ENCODE assay signal across 1 cellular context in the genomic region with DNA sequence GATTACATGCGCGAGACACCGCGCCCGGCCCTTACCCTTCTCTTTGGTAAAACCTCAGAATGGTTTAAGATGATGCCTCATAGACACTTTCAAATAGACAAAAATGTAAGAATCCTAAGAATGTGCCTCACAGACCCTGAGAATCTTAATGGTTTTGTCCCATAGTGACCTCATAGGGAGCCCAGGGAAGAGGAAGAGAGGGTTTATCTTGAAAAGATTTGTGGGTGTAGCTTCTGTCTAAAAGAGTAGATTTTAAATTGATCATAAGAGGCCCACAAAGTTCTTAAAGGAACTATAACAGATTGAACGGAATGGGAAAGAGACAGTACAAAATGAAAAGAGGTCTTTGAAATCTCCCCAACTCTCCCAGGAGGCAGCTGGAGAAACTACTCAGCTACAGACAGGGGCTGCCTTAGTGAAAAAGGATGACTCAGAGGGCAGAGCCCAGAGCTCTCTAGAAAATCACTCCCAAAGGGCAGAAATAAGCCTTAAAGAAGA.
TF ChIP-seq lines count a peak whose summit lies in the region.

No MANE protein-coding gene starts in this region.

TF ChIP-seq in H1, 55 proteins besides CTCF, POLR2A, EP300 and RAD21:
- TF ChIP-seq RNF2 (IDR thresholded peaks at IDR 0.05; ENCODE audit: borderline replicate concordance, low read depth, low read length, missing control alignments, poor library complexity, severe bottlenecking) (no peak), JUND (IDR thresholded peaks at IDR 0.05; ENCODE audit: low read length) (0 out of 2 replicates have a peak, but pooled peaks have one; percentile 31), BCL11A (IDR thresholded peaks at IDR 0.05; ENCODE audit: low read depth in 2 of 2, low read length in 2 of 2) (no peak), CHD2 (IDR thresholded peaks at IDR 0.05; ENCODE audit: low read length) (no peak)
- TF ChIP-seq, protein P1, sequence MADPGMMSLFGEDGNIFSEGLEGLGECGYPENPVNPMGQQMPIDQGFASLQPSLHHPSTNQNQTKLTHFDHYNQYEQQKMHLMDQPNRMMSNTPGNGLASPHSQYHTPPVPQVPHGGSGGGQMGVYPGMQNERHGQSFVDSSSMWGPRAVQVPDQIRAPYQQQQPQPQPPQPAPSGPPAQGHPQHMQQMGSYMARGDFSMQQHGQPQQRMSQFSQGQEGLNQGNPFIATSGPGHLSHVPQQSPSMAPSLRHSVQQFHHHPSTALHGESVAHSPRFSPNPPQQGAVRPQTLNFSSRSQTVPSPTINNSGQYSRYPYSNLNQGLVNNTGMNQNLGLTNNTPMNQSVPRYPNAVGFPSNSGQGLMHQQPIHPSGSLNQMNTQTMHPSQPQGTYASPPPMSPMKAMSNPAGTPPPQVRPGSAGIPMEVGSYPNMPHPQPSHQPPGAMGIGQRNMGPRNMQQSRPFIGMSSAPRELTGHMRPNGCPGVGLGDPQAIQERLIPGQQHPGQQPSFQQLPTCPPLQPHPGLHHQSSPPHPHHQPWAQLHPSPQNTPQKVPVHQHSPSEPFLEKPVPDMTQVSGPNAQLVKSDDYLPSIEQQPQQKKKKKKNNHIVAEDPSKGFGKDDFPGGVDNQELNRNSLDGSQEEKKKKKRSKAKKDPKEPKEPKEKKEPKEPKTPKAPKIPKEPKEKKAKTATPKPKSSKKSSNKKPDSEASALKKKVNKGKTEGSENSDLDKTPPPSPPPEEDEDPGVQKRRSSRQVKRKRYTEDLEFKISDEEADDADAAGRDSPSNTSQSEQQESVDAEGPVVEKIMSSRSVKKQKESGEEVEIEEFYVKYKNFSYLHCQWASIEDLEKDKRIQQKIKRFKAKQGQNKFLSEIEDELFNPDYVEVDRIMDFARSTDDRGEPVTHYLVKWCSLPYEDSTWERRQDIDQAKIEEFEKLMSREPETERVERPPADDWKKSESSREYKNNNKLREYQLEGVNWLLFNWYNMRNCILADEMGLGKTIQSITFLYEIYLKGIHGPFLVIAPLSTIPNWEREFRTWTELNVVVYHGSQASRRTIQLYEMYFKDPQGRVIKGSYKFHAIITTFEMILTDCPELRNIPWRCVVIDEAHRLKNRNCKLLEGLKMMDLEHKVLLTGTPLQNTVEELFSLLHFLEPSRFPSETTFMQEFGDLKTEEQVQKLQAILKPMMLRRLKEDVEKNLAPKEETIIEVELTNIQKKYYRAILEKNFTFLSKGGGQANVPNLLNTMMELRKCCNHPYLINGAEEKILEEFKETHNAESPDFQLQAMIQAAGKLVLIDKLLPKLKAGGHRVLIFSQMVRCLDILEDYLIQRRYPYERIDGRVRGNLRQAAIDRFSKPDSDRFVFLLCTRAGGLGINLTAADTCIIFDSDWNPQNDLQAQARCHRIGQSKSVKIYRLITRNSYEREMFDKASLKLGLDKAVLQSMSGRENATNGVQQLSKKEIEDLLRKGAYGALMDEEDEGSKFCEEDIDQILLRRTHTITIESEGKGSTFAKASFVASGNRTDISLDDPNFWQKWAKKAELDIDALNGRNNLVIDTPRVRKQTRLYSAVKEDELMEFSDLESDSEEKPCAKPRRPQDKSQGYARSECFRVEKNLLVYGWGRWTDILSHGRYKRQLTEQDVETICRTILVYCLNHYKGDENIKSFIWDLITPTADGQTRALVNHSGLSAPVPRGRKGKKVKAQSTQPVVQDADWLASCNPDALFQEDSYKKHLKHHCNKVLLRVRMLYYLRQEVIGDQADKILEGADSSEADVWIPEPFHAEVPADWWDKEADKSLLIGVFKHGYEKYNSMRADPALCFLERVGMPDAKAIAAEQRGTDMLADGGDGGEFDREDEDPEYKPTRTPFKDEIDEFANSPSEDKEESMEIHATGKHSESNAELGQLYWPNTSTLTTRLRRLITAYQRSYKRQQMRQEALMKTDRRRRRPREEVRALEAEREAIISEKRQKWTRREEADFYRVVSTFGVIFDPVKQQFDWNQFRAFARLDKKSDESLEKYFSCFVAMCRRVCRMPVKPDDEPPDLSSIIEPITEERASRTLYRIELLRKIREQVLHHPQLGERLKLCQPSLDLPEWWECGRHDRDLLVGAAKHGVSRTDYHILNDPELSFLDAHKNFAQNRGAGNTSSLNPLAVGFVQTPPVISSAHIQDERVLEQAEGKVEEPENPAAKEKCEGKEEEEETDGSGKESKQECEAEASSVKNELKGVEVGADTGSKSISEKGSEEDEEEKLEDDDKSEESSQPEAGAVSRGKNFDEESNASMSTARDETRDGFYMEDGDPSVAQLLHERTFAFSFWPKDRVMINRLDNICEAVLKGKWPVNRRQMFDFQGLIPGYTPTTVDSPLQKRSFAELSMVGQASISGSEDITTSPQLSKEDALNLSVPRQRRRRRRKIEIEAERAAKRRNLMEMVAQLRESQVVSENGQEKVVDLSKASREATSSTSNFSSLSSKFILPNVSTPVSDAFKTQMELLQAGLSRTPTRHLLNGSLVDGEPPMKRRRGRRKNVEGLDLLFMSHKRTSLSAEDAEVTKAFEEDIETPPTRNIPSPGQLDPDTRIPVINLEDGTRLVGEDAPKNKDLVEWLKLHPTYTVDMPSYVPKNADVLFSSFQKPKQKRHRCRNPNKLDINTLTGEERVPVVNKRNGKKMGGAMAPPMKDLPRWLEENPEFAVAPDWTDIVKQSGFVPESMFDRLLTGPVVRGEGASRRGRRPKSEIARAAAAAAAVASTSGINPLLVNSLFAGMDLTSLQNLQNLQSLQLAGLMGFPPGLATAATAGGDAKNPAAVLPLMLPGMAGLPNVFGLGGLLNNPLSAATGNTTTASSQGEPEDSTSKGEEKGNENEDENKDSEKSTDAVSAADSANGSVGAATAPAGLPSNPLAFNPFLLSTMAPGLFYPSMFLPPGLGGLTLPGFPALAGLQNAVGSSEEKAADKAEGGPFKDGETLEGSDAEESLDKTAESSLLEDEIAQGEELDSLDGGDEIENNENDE (IDR thresholded peaks at IDR 0.05; ENCODE audit: insufficient replicate concordance, low read length) = no peak
